8 cellular contexts compared by ENCODE assay signal in the genomic region with DNA sequence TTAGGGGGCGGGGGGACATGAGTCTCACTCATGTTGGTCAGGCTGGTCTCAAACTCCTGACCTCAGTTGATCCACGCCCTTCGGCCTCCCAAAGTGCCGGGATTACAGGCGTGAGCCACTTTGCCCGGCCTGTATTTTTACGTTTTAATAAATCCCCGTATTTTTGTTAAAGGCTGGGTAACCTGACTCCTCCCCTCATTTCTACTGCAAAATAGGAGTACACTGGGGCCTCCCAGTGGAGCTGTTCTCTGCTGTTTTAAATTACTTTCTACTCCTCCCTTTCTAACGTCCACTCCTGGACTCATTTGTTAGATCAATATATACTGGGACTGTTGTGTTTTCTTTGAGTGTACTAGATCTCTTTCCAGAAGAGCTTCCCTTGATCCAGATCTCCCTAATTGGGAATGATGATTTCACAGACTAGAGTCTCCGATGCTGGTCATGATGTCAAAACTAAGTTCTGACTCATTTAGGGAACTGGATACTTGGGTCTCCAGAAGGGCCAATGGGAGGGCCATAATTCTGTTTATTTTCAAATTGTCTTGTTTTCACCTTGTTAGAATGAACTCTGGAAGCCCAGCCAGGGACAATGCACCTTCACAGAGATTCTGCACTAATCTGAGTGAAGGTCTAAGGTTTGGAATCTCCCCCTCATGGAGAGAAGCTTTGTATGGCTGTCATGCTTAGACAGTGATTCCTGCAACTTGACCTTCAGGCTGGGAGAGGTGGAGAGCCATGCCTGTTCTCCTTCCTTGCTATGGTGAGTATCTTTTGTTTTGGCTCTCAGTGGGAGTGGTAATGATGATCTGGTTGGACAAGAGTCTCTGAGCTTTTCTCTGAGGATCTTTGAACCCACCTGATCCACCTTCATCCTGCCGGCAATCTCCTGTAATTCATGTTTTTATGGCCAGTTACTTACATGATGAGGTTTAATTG. TPM values are rescaled to one million over a fixed set of nuclear protein-coding genes. Genes with fewer than 3 reads are reported as not detected.
DNase-seq lines count a peak whose midpoint lies in the region; ATAC-seq and TF ChIP-seq lines count a peak whose summit lies in the region.

No MANE protein-coding gene starts in this region.

- no peaks in the 10 kb centered on the region for H3K27me3 ChIP-seq in CD8-positive, alpha-beta T cell (ENCODE audit: insufficient read depth, low read length)

- H3K9me3 Mint-ChIP-seq in CD8-positive, alpha-beta T cell, result no peaks in the 10 kb centered on the region

- peaks cover 62% of the 10 kb centered on the region for H3K36me3 Mint-ChIP-seq in CD8-positive, alpha-beta T cell

- CTCF ChIA-PET in CD8-positive, alpha-beta T cell (lab: Charles Lee), result interaction anchor here (0.7 to 1.7 kb wide), 3 partner anchors 38 to 296 kb away, joined by 3 read pairs; no protein-coding TSS in a partner anchor

- peak; percentile 22 for ATAC-seq in CD8-positive, alpha-beta T cell
- ATAC-seq in HG03025 (IDR thresholded peaks at IDR 0.05; ENCODE audit: low FRiP score, unreplicated experiment), result no peak

- H3K27me3 Mint-ChIP-seq in CD8-positive, alpha-beta T cell (ENCODE audit: low read depth), result no peaks in the 10 kb centered on the region

- peak overlapping the region; percentile 84 for H3K4me3 ChIP-seq in CD8-positive, alpha-beta T cell (ENCODE audit: low read depth, low read length)
- H3K4me3 ChIP-seq in coronary artery, result peak overlapping the region; percentile 83

- peaks cover 45% of the 10 kb centered on the region for H3K4me1 Mint-ChIP-seq in CD8-positive, alpha-beta T cell (ENCODE audit: low read depth)

- H3K27ac Mint-ChIP-seq in CD8-positive, alpha-beta T cell, result peak overlapping the region; percentile 99

- intact Hi-C loops in CD8-positive, alpha-beta T cell (cut with DNase I, micrococcal nuclease), result loop anchor here (1.0 to 10.0 kb wide), 4 partner anchors 25 to 358 kb away; a partner anchor contains a TSS

- DNase-seq in CD8-positive, alpha-beta T cell, result no peak
- DNase-seq in MV-4-11 (lab: John Stamatoyannopoulos, UW) (peak; percentile 47), coronary artery (ENCODE audit: low spot score) (no peak), myocyte (ENCODE audit: low read depth) (peak; percentile 61), NCI-H2196 treated with DMSO at 0.1 percent for 48 hours (lab: John Stamatoyannopoulos, UW; ENCODE audit: unreplicated experiment) (no peak)
- DNase-seq in effector CD4-positive, alpha-beta T cell, result no peak
- DNase-seq in stimulated activated CD4-positive, alpha-beta T cell treated with anti-CD3 and anti-CD28 coated beads, Interleukin-4, amount 100 ng/mL, for 1 hour, result no peak

- peak overlapping the region; percentile 93 for H3K27ac ChIP-seq in CD8-positive, alpha-beta T cell (ENCODE audit: low read depth, low read length)
- H3K27ac ChIP-seq in coronary artery, result peak overlapping the region; percentile 50 to 89

- TF ChIP-seq CTCF in CD8-positive, alpha-beta T cell (IDR thresholded peaks at IDR 0.05), result no peak
- no peak for TF ChIP-seq CTCF in coronary artery (IDR thresholded peaks at IDR 0.05)

- POLR2A ChIA-PET in CD8-positive, alpha-beta T cell (lab: Charles Lee), result interaction anchor here (0.6 to 1.4 kb wide), 3 partner anchors 26 to 102 kb away, joined by 3 to 7 read pairs (median 4); a partner anchor contains a TSS

- H3K36me3 ChIP-seq in CD8-positive, alpha-beta T cell (ENCODE audit: insufficient read depth, low read length), result peaks cover 23% of the 10 kb centered on the region

- peaks cover 33% of the 10 kb centered on the region for H3K4me1 ChIP-seq in CD8-positive, alpha-beta T cell (ENCODE audit: insufficient read depth, low read length)

- peak overlapping the region; percentile 98 for H3K4me3 Mint-ChIP-seq in CD8-positive, alpha-beta T cell

- H3K9me3 ChIP-seq in CD8-positive, alpha-beta T cell (ENCODE audit: low read length), result no peaks in the 10 kb centered on the region

RNA-seq across cellular contexts. Expression of a gene that starts 9.4 kb away (rescaled TPM):
- 1 to 10 TPM; 4.9 to 5.2 TPM for total RNA-seq in CD8-positive, alpha-beta T cell
- 86.3 and 98.7 TPM in 2 replicates for total RNA-seq in myocyte
- 67.0 TPM for polyA plus RNA-seq in myocyte (2012)

RNA-seq across cellular contexts. Expression of a gene that starts 21.6 kb away (rescaled TPM):
- total RNA-seq in CD8-positive, alpha-beta T cell, result 1 to 10 TPM; 2.1 to 2.2 TPM
- total RNA-seq in myocyte, result 109 and 131 TPM in 2 replicates
- 101 TPM for polyA plus RNA-seq in myocyte (2012)

RNA-seq across cellular contexts. Expression of a gene that starts 21.9 kb away (rescaled TPM):
- total RNA-seq in CD8-positive, alpha-beta T cell, result 1 to 10 TPM; 1.2 TPM
- total RNA-seq in myocyte, result 2.6 and 3.6 TPM in 2 replicates
- polyA plus RNA-seq in myocyte (2012), result 2.6 TPM

RNA-seq across cellular contexts. Expression of a gene that starts 25.7 kb away (rescaled TPM):
- total RNA-seq in CD8-positive, alpha-beta T cell, result 10 to 100 TPM; 30.0 to 30.2 TPM
- total RNA-seq in myocyte, result 128 and 187 TPM in 2 replicates
- 65.8 TPM for polyA plus RNA-seq in myocyte (2012)

RNA-seq across cellular contexts. Expression of a gene that starts 30.2 kb away (rescaled TPM):
- 10 to 100 TPM; 19.6 to 26.4 TPM for total RNA-seq in CD8-positive, alpha-beta T cell
- 28.7 and 38.8 TPM in 2 replicates for total RNA-seq in myocyte
- 45.0 TPM for polyA plus RNA-seq in myocyte (2012)

Comparison
In these comparisons a context has a peak if more than half of its experiments do, and no peak if none do; other contexts are left out.
1. DNase-seq: peak in MV-4-11 (single experiment) and myocyte (single experiment); none in CD8-positive, alpha-beta T cell (0 of 7), coronary artery (single experiment), NCI-H2196 treated with DMSO at 0.1 percent for 48 hours (single experiment), effector CD4-positive, alpha-beta T cell (single experiment) and stimulated activated CD4-positive, alpha-beta T cell treated with anti-CD3 and anti-CD28 coated beads, Interleukin-4, amount 100 ng/mL, for 1 hour (single experiment).
2. RNA of a gene that starts 9.4 kb away (total RNA-seq): 86.3 to 98.7 TPM in myocyte; 4.9 to 5.2 TPM in CD8-positive, alpha-beta T cell; every median in the first group is over 10 times any median in the second.
3. RNA of a gene that starts 21.6 kb away (total RNA-seq): 109 to 131 TPM in myocyte; 2.1 to 2.2 TPM in CD8-positive, alpha-beta T cell; every median in the first group is over 10 times any median in the second.